Comparison of ENCODE assay signal across 11 cellular contexts in the genomic region with DNA sequence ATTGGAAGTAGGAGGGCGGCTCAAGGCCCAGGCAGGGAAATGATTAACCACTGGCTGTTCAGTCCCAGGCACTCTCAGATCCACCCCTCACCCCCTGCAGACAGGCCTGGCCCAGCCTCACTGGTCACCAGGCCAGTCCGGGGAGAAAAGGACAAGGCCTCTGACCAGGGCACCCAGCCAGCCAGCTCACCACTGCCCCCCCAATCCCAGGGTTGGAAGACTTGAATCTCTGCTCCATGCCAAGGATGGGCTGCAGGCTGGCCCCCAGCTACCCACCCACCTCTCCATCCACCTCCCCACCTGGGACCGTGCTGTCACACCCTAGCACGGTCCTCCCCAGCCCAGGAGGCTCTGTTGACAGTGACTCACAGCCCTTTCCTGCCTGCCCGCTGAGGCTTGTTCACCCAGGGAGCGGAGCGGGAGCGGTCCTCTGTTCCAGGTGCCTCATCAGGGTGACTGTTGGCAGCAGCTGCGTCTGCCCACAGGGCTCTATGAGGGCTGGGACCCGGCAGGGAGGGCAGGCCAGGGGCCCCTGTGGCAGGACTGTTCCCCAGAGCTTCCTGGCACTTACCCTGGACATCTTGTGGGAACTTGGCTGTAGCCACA. TPM values are rescaled to one million over a fixed set of nuclear protein-coding genes. Genes with fewer than 3 reads are reported as not detected.
DNase-seq lines count a peak whose midpoint lies in the region; FAIRE-seq and TF ChIP-seq lines count a peak whose summit lies in the region.
"Had no signal": no experiment of that assay in that cellular context is flagged by ENCODE, and none has a peak within 500 bp of the region (broad histone marks: within the 10 kb centered on the region; RNA-seq: fewer than 3 reads in every experiment).

No MANE protein-coding gene starts in this region.

- no peak overlapping the region for H3K4me3 ChIP-seq in breast epithelium
- no peak overlapping the region for H3K4me3 ChIP-seq in mesendoderm (ENCODE audit: low read length)
- no peak overlapping the region for H3K4me3 ChIP-seq in ovary

- no peak for TF ChIP-seq EP300 in ovary (IDR thresholded peaks at IDR 0.05)

- H3K79me1 ChIP-seq in mesendoderm (ENCODE audit: low read length) = no peaks in the 10 kb centered on the region

- no peak overlapping the region for H2BK120ac ChIP-seq in mesendoderm (ENCODE audit: low read depth, low read length)

- peak overlapping the region; percentile 56 to 65 for H3K27ac ChIP-seq in breast epithelium
- no peak overlapping the region for H3K27ac ChIP-seq in mesendoderm (ENCODE audit: low read depth, low read length)
- no peak overlapping the region for H3K27ac ChIP-seq in ovary

- peaks cover 0 to 4% of the 10 kb centered on the region in 2 donors for H3K4me1 ChIP-seq in breast epithelium
- H3K4me1 ChIP-seq in mesendoderm (ENCODE audit: control insufficient read depth, low read depth, low read length) = peaks cover 6% of the 10 kb centered on the region
- H3K4me1 ChIP-seq in ovary (ENCODE audit: insufficient read depth) = peaks cover 2% of the 10 kb centered on the region

- no peak overlapping the region for H2AK5ac ChIP-seq in mesendoderm (ENCODE audit: low read length)

- TF ChIP-seq CTCF in breast epithelium (IDR thresholded peaks at IDR 0.05) (no peak), ovary (IDR thresholded peaks at IDR 0.05) (no peak)

- H3K4me2 ChIP-seq in mesendoderm (ENCODE audit: low read length) = no peak overlapping the region

- no peak overlapping the region for H3K4ac ChIP-seq in mesendoderm (ENCODE audit: low read depth, low read length)

- FAIRE-seq in urothelium cell line (lab: Jason Lieb, UNC) = peak; percentile 89
- FAIRE-seq: TTC549 had no signal

- intact Hi-C loops in breast epithelium (cut with DNase I; ENCODE audit: low total_unique reads) = no loop called here
- intact Hi-C loops in ovary (cut with DNase I) = no loop called here

- DNase-seq in NCI-H2196 (lab: John Stamatoyannopoulos, UW; ENCODE audit: unreplicated experiment) (peak; percentile 39), NCI-H2196 treated with DMSO at 0.1 percent for 48 hours (lab: John Stamatoyannopoulos, UW; ENCODE audit: unreplicated experiment) (no peak), breast epithelium (ENCODE audit: low spot score in 2 of 2) (peak; percentile 37 to 62), mesendoderm (no peak), urothelium cell line (ENCODE audit: low spot score) (peak; percentile 48), activated gamma-delta T cell (lab: John Stamatoyannopoulos, UW) (no peak), NCI-H1417 treated with DMSO at 0.1 percent for 48 hours (lab: John Stamatoyannopoulos, UW) (no peak), ovary (no peak)
- DNase-seq: activated T-cell treated with anti-CD3 and anti-CD28 coated beads for 4 hours, NCI-H1105 treated with DMSO at 0.1 percent for 48 hours had no signal

- no peak overlapping the region for H2BK5ac ChIP-seq in mesendoderm (ENCODE audit: low read length)

- H3K27me3 ChIP-seq in breast epithelium = no peaks in the 10 kb centered on the region
- H3K27me3 ChIP-seq in mesendoderm (ENCODE audit: insufficient read depth, low read length, poor library complexity) = no peaks in the 10 kb centered on the region
- peaks cover 2% of the 10 kb centered on the region for H3K27me3 ChIP-seq in ovary

- H3K9ac ChIP-seq in mesendoderm (ENCODE audit: low read length) = no peak overlapping the region

- H3K36me3 ChIP-seq in breast epithelium (no peaks in the 10 kb centered on the region), mesendoderm (ENCODE audit: control insufficient read depth, insufficient read depth, low read length) (no peaks in the 10 kb centered on the region), ovary (no peaks in the 10 kb centered on the region)

- TF ChIP-seq POLR2A in breast epithelium (IDR thresholded peaks at IDR 0.05) (no peak), ovary (IDR thresholded peaks at IDR 0.05) (no peak)

- no peak overlapping the region for H3K18ac ChIP-seq in mesendoderm (ENCODE audit: low read length)

- H3K79me2 ChIP-seq in mesendoderm (ENCODE audit: control insufficient read depth, insufficient read depth, low read length) = no peaks in the 10 kb centered on the region

- H2BK15ac ChIP-seq in mesendoderm (replicated peaks; ENCODE audit: low read depth) = no peak overlapping the region

- no CpG with 5 or more reads among the region's 10 CpGs for WGBS in mesendoderm (ENCODE audit: extremely low coverage, insufficient coverage, low lambda C conversion rate)
- 86 to 90% (median 89%) methylated on average over 10 of the region's 10 CpGs for WGBS in ovary, 3 donors

- no peak overlapping the region for H3K23ac ChIP-seq in mesendoderm (ENCODE audit: low read length)

- H3K9me3 ChIP-seq in breast epithelium = no peaks in the 10 kb centered on the region
- H3K9me3 ChIP-seq in ovary = no peaks in the 10 kb centered on the region

- H3K56ac ChIP-seq in mesendoderm (ENCODE audit: low read length) = peak overlapping the region; percentile 7

- no peak overlapping the region for H4K8ac ChIP-seq in mesendoderm (ENCODE audit: low read depth, low read length)

- no peak overlapping the region for H4K5ac ChIP-seq in mesendoderm (ENCODE audit: low read length)

RNA-seq across cellular contexts. Expression of gene LAD1, which starts 2.2 kb away (rescaled TPM):
- total RNA-seq in breast epithelium (10 to 100 TPM in 2 of 3 donors, not detected in 1; 13.1 to 18.0 TPM), ovary (1 to 10 TPM in 5 of 7 donors, not detected in 2; 1.7 to 9.8 (median 3.9) TPM)
- 35.3 TPM for polyA plus RNA-seq in mesendoderm (2013, experiment 1 of 2)
- 35.8 TPM for polyA plus RNA-seq in mesendoderm (2013, experiment 2 of 2)
- polyA plus RNA-seq in ovary = under 1 TPM; 0.13 to 0.98 TPM

RNA-seq across cellular contexts. Expression of gene TNNT2, which starts 19.5 kb away (rescaled TPM):
- total RNA-seq in breast epithelium (1 to 10 TPM in 2 of 3 donors, not detected in 1; 1.3 to 2.6 TPM), ovary (1 to 10 TPM in 2 of 7 donors, under 1 TPM in 4, not detected in 1; 0.11 to 2.8 (median 0.68) TPM)
- 9.1 TPM for polyA plus RNA-seq in mesendoderm (2013, experiment 1 of 2)
- polyA plus RNA-seq in mesendoderm (2013, experiment 2 of 2) = 10.8 TPM
- polyA plus RNA-seq in ovary = 1 to 10 TPM; 1.6 to 2.3 TPM

RNA-seq across cellular contexts. Expression of gene TNNI1, which starts 24.6 kb away (rescaled TPM):
- total RNA-seq in breast epithelium (under 1 TPM in 2 of 3 donors, not detected in 1; 0.15 to 0.66 TPM), ovary (under 1 TPM in 4 of 7 donors, not detected in 3; 0.15 to 0.97 (median 0.24) TPM)
- polyA plus RNA-seq in mesendoderm (2013, experiment 1 of 2) = 0.20 TPM
- 0.10 TPM for polyA plus RNA-seq in mesendoderm (2013, experiment 2 of 2)
- polyA plus RNA-seq in ovary = under 1 TPM in 1 of 2 donors, not detected in 1; 0.02 TPM

Comparison
In these comparisons a context has a peak if more than half of its experiments do, and no peak if none do; other contexts are left out.
1. DNase-seq: peak in NCI-H2196 (single experiment), breast epithelium (2 of 2) and urothelium cell line (single experiment); none in NCI-H2196 treated with DMSO at 0.1 percent for 48 hours (single experiment), mesendoderm (single experiment), activated gamma-delta T cell (single experiment), NCI-H1417 treated with DMSO at 0.1 percent for 48 hours (single experiment) and ovary (0 of 5).
2. H3K27ac ChIP-seq: peak in breast epithelium (2 of 2); none in mesendoderm (single experiment) and ovary (0 of 2).